Comparison of ENCODE assay signal across 1 cellular context in genomic region chr15:72838311-72838731, GRCh38.
TF ChIP-seq lines count a peak whose summit lies in the region.

No MANE protein-coding gene starts in this region.

TF ChIP-seq in GM23338, 12 proteins besides CTCF, POLR2A, EP300 and RAD21 (continued from another document):
- TF ChIP-seq, protein P1, sequence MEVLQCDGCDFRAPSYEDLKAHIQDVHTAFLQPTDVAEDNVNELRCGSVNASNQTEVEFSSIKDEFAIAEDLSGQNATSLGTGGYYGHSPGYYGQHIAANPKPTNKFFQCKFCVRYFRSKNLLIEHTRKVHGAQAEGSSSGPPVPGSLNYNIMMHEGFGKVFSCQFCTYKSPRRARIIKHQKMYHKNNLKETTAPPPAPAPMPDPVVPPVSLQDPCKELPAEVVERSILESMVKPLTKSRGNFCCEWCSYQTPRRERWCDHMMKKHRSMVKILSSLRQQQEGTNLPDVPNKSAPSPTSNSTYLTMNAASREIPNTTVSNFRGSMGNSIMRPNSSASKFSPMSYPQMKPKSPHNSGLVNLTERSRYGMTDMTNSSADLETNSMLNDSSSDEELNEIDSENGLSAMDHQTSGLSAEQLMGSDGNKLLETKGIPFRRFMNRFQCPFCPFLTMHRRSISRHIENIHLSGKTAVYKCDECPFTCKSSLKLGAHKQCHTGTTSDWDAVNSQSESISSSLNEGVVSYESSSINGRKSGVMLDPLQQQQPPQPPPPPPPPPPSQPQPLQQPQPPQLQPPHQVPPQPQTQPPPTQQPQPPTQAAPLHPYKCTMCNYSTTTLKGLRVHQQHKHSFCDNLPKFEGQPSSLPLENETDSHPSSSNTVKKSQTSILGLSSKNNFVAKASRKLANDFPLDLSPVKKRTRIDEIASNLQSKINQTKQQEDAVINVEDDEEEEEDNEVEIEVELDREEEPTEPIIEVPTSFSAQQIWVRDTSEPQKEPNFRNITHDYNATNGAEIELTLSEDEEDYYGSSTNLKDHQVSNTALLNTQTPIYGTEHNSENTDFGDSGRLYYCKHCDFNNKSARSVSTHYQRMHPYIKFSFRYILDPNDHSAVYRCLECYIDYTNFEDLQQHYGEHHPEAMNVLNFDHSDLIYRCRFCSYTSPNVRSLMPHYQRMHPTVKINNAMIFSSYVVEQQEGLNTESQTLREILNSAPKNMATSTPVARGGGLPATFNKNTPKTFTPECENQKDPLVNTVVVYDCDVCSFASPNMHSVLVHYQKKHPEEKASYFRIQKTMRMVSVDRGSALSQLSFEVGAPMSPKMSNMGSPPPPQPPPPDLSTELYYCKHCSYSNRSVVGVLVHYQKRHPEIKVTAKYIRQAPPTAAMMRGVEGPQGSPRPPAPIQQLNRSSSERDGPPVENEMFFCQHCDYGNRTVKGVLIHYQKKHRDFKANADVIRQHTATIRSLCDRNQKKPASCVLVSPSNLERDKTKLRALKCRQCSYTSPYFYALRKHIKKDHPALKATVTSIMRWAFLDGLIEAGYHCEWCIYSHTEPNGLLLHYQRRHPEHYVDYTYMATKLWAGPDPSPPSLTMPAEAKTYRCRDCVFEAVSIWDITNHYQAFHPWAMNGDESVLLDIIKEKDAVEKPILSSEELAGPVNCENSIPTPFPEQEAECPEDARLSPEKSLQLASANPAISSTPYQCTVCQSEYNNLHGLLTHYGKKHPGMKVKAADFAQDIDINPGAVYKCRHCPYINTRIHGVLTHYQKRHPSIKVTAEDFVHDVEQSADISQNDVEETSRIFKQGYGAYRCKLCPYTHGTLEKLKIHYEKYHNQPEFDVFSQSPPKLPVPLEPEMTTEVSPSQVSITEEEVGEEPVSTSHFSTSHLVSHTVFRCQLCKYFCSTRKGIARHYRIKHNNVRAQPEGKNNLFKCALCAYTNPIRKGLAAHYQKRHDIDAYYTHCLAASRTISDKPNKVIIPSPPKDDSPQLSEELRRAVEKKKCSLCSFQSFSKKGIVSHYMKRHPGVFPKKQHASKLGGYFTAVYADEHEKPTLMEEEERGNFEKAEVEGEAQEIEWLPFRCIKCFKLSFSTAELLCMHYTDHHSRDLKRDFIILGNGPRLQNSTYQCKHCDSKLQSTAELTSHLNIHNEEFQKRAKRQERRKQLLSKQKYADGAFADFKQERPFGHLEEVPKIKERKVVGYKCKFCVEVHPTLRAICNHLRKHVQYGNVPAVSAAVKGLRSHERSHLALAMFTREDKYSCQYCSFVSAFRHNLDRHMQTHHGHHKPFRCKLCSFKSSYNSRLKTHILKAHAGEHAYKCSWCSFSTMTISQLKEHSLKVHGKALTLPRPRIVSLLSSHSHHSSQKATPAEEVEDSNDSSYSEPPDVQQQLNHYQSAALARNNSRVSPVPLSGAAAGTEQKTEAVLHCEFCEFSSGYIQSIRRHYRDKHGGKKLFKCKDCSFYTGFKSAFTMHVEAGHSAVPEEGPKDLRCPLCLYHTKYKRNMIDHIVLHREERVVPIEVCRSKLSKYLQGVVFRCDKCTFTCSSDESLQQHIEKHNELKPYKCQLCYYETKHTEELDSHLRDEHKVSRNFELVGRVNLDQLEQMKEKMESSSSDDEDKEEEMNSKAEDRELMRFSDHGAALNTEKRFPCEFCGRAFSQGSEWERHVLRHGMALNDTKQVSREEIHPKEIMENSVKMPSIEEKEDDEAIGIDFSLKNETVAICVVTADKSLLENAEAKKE (CRISPR knock-in tag; IDR thresholded peaks at IDR 0.05) = no peak
- no peak for TF ChIP-seq ETS1 (IDR thresholded peaks at IDR 0.05)
- no peak for TF ChIP-seq JUNB (IDR thresholded peaks at IDR 0.05; ENCODE audit: unreplicated experiment)
- TF ChIP-seq EZH2 (IDR thresholded peaks at IDR 0.05; ENCODE audit: low read depth, unreplicated experiment) = no peak
- no peak for TF ChIP-seq POLR2AphosphoS5 (IDR thresholded peaks at IDR 0.05; ENCODE audit: low read depth)
